21 cellular contexts compared by ENCODE assay signal in genomic region chr13:48633695-48634094, GRCh38. TPM values are rescaled to one million over a fixed set of nuclear protein-coding genes. Genes with fewer than 3 reads are reported as not detected.
DNase-seq lines count a peak whose midpoint lies in the region; ATAC-seq and TF ChIP-seq lines count a peak whose summit lies in the region.
"Had no signal": no experiment of that assay in that cellular context is flagged by ENCODE, and none has a peak within 500 bp of the region (broad histone marks: within the 10 kb centered on the region; RNA-seq: fewer than 3 reads in every experiment).

No MANE protein-coding gene starts in this region.

- no peak overlapping the region for H3K4me3 ChIP-seq in left ventricle myocardium inferior
- H3K4me3 ChIP-seq: A549; BLaER1 treated with 17β-estradiol and CSF1 and Interleukin-3, amounts not matched to agents 10 nM and 100 nM; GM23338 had no signal

- no peak for ATAC-seq in left ventricle myocardium superior
- ATAC-seq in GM21447 (IDR thresholded peaks at IDR 0.05; ENCODE audit: unreplicated experiment): no peak
- no peak for ATAC-seq in GM21526 (IDR thresholded peaks at IDR 0.05; ENCODE audit: low FRiP score, unreplicated experiment)
- ATAC-seq: A549, GM23338, HCT116 had no signal

- no peak for DNase-seq in left ventricle myocardium inferior
- DNase-seq in left ventricle myocardium superior: no peak
- peak; percentile 26 for DNase-seq in amniotic epithelial cell (ENCODE audit: low read depth)
- peak; percentile 38 for DNase-seq in foreskin melanocyte
- no peak for DNase-seq in NCI-H1417 treated with DMSO at 0.1 percent for 48 hours (lab: John Stamatoyannopoulos, UW)
- DNase-seq: 8988T; ACHN; AML-193; BE2C; Calu3; CD4-positive, alpha-beta memory T cell; COR-L47; DND-41; H9 had no signal

- no peaks in the 10 kb centered on the region for H3K36me3 ChIP-seq in left ventricle myocardium inferior
- H3K36me3 ChIP-seq: BE2C had no signal

- H3K9me3 ChIP-seq in left ventricle myocardium inferior (replicated peaks): peaks cover 29% of the 10 kb centered on the region
- H3K9me3 ChIP-seq: A549 had no signal

- intact Hi-C loops in left ventricle myocardium inferior (cut with micrococcal nuclease) (no loop called here), left ventricle myocardium superior (cut with micrococcal nuclease) (no loop called here)

- H3K27me3 ChIP-seq in left ventricle myocardium inferior (ENCODE audit: low read depth): no peaks in the 10 kb centered on the region
- H3K27me3 ChIP-seq: BE2C; BLaER1 treated with 17β-estradiol and CSF1 and Interleukin-3, amounts not matched to agents 10 nM and 100 nM had no signal

- no peak for TF ChIP-seq CTCF in left ventricle myocardium inferior (IDR thresholded peaks at IDR 0.05; ENCODE audit: borderline replicate concordance)

- peak overlapping the region; percentile 21 for H3K27ac ChIP-seq in left ventricle myocardium inferior (replicated peaks)
- H3K27ac ChIP-seq: A549; BLaER1 treated with 17β-estradiol and CSF1 and Interleukin-3, amounts not matched to agents 10 nM and 100 nM had no signal

- peaks cover 10% of the 10 kb centered on the region for H3K4me1 ChIP-seq in left ventricle myocardium inferior
- H3K4me1 ChIP-seq: A549, BE2C had no signal

RNA-seq across cellular contexts. Expression of gene CYSLTR2, which starts 20.0 kb away (rescaled TPM):
- total RNA-seq in left ventricle myocardium inferior (7.6 TPM), left ventricle myocardium superior (5.0 TPM)
- total RNA-seq: Calu3, GM23338, H4, H9 had no signal

Comparison
In these comparisons a context has a peak if more than half of its experiments do, and no peak if none do; other contexts are left out.
1. DNase-seq: peak in amniotic epithelial cell (single experiment) and foreskin melanocyte (single experiment); none in left ventricle myocardium inferior (single experiment), left ventricle myocardium superior (single experiment) and NCI-H1417 treated with DMSO at 0.1 percent for 48 hours (single experiment).